8 cellular contexts compared by ENCODE assay signal in genomic region chr14:60734465-60735242, GRCh38. TPM values are rescaled to one million over a fixed set of nuclear protein-coding genes. Genes with fewer than 3 reads are reported as not detected.
DNase-seq lines count a peak whose midpoint lies in the region; ATAC-seq, FAIRE-seq and TF ChIP-seq lines count a peak whose summit lies in the region.

Gene MNAT1, plus strand, starts transcription at chr14:60734761. Its CDS starts 102 bp downstream, at chr14:60734863.

- TF ChIP-seq CTCF in VCaP (conservative IDR thresholded peaks at IDR 0.05) (no peak), mammary epithelial cell (conservative IDR thresholded peaks at IDR 0.05 in 1 of 2, IDR thresholded peaks at IDR 0.05 in 1 of 2; ENCODE audit: extremely low read depth in 1 of 2, insufficient read depth in 1 of 2, low read depth in 1 of 2, low read length in 2 of 2) (peak in 1 of 2 donors; percentile 18)

- H3K36me3 ChIP-seq in mammary epithelial cell (ENCODE audit: insufficient read depth, low read length): no peaks in the 10 kb centered on the region

- 2% methylated on average over 21 of the region's 33 CpGs for WGBS in mammary epithelial cell (ENCODE audit: low coverage, missing lambda C conversion rate)

- peaks cover 49% of the 10 kb centered on the region for H3K79me2 ChIP-seq in mammary epithelial cell (ENCODE audit: insufficient read depth, low read length)

- H3K27me3 ChIP-seq in mammary epithelial cell (ENCODE audit: insufficient read depth, low read length): no peaks in the 10 kb centered on the region

- H3K27ac ChIP-seq in VCaP (peak within 1 kb of the TSS; percentile 69), mammary epithelial cell (ENCODE audit: insufficient read depth, low read depth, low read length) (peak within 1 kb of the TSS; percentile 70)

- in situ Hi-C loops in mammary epithelial cell (cut with MboI; ENCODE audit: low sequenced_read_pairs in 2 of 2): no loop called here

- H3K4me3 ChIP-seq in mammary epithelial cell (replicated peaks in 1 of 3; ENCODE audit: insufficient read depth in 1 of 3, low read depth in 2 of 3, low read length in 3 of 3): peak within 1 kb of the TSS; percentile 84 to 89 (median 85)

- peak; percentile 27 for FAIRE-seq in islet of Langerhans (lab: Jason Lieb, UNC)

- intact Hi-C loops in mammary epithelial cell (cut with micrococcal nuclease): loop anchor here (1.0 to 5.0 kb wide), 4 partner anchors 23 to 518 kb away; no protein-coding TSS in a partner anchor

- ATAC-seq in GM18519 (IDR thresholded peaks at IDR 0.05; ENCODE audit: low FRiP score, unreplicated experiment) (peak; percentile 91), HG03064 (IDR thresholded peaks at IDR 0.05; ENCODE audit: low read depth, unreplicated experiment) (peak; percentile 88)

- peak within 1 kb of the TSS; percentile 96 for H2AFZ ChIP-seq in mammary epithelial cell (ENCODE audit: low read depth, low read length)

- peaks cover 2% of the 10 kb centered on the region for H3K4me1 ChIP-seq in mammary epithelial cell (ENCODE audit: insufficient read depth, low read length)

- H4K20me1 ChIP-seq in mammary epithelial cell (ENCODE audit: insufficient read depth, low read length): no peaks in the 10 kb centered on the region

- CTCF ChIA-PET in mammary epithelial cell (lab: Charles Lee; ENCODE audit: low non-redundant PET): no interaction called here

- dilution Hi-C loops in mammary epithelial cell (cut with HindIII; ENCODE audit: low sequenced_read_pairs): no loop called here

- DNase-seq in A172 (ENCODE audit: low spot score) (peak; percentile 58), NCI-H2107 treated with DMSO at 0.1 percent for 48 hours (lab: John Stamatoyannopoulos, UW; ENCODE audit: unreplicated experiment) (peak; percentile 95), mammary epithelial cell (peak; percentile 80)
- peak; percentile 76 for DNase-seq in stimulated activated CD4-positive, alpha-beta T cell treated with anti-CD3 and anti-CD28 coated beads, Interleukin-12 subunit alpha, Interleukin-12 subunit beta, amount 100 ng/mL, for 4 hours

- TSS peak; percentile 55 for BruUV-seq in mammary epithelial cell (replicated peaks; lab: Mats Ljungman, UMichigan)

- no peaks in the 10 kb centered on the region for H3K9me3 ChIP-seq in mammary epithelial cell (replicated peaks; ENCODE audit: insufficient read depth, low read length)

- peak within 1 kb of the TSS; percentile 88 for H3K9ac ChIP-seq in mammary epithelial cell (ENCODE audit: insufficient read depth, low read length)

- H3K4me2 ChIP-seq in mammary epithelial cell (ENCODE audit: insufficient read depth, low read depth, low read length): peak within 1 kb of the TSS; percentile 93

RNA-seq across cellular contexts. Expression of gene MNAT1, which starts in this region (rescaled TPM):
- total RNA-seq in A172 (2014; rRNA removed; shearing (Covaris generic)): 29.7 and 39.6 TPM in 2 replicates
- total RNA-seq in mammary epithelial cell: 10 to 100 TPM; 61.5 to 68.4 TPM
- polyA plus RNA-seq in mammary epithelial cell: 44.5 TPM
- polyA minus RNA-seq in mammary epithelial cell: 54.7 TPM

Comparison
In these comparisons a context has a peak if more than half of its experiments do, and no peak if none do; other contexts are left out.
1. Peak in every context shown above with its lines: DNase-seq, ATAC-seq, H3K4me3 ChIP-seq and H3K27ac ChIP-seq.